ENCODE assay signal across 19 cellular contexts in the genomic region with DNA sequence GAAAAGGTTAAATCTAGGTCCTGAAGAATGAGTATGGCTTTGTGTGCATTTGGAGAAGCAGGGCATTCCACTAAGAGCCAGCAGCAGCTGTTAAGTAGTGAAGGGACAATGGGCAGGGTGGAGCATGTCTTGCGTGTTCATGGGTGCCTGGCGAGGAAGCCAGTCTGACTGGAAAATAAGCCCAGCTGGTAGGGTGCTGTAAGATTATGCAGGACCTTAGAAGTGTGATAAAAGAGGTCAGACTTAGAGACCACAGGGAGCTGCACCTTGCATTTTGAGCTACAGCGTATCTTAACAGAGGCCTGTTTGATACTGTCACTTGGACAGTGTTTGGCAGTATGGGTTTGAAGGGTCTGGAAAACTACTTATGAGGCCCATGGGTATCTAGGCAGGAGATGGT.
DNase-seq lines count a peak whose midpoint lies in the region; ATAC-seq, FAIRE-seq and TF ChIP-seq lines count a peak whose summit lies in the region.
"Had no signal": no experiment of that assay in that cellular context is flagged by ENCODE, and none has a peak within 500 bp of the region (broad histone marks: within the 10 kb centered on the region; RNA-seq: fewer than 3 reads in every experiment).

No MANE protein-coding gene starts in this region.

- intact Hi-C loops in IMR-90 (cut with micrococcal nuclease): no loop called here

- H2BK15ac ChIP-seq in IMR-90 (ENCODE audit: low read depth, low read length): no peak overlapping the region
- H2BK15ac ChIP-seq in mesenchymal stem cell (ENCODE audit: low read depth, poor library complexity, severe bottlenecking): no peak overlapping the region

- 0 out of 2 replicates have a peak overlapping the region, but pooled peaks have one; percentile 62 for H4K5ac ChIP-seq in IMR-90 (ENCODE audit: low read depth, low read length)

- H3K9ac ChIP-seq in IMR-90 (ENCODE audit: low read depth, low read length) (no peak overlapping the region), mesenchymal stem cell (ENCODE audit: low read length) (no peak overlapping the region)

- no peak overlapping the region for H2AK9ac ChIP-seq in IMR-90 (replicated peaks; ENCODE audit: low read depth, low read length, poor library complexity)

- no peak overlapping the region for H3K14ac ChIP-seq in IMR-90 (replicated peaks; ENCODE audit: low read depth, low read length)
- H3K14ac ChIP-seq in mesenchymal stem cell (ENCODE audit: low read length in 2 of 2): no peak overlapping the region

- H3K27ac ChIP-seq in IMR-90 (ENCODE audit: insufficient read depth, low read length): no peak overlapping the region
- H3K27ac ChIP-seq in mesenchymal stem cell (ENCODE audit: low read length, poor library complexity, severe bottlenecking): no peak overlapping the region
- peak overlapping the region; percentile 55 for H3K27ac ChIP-seq in suprapubic skin
- H3K27ac ChIP-seq: thoracic aorta, WERI-Rb-1 had no signal

- H4K91ac ChIP-seq in IMR-90 (ENCODE audit: insufficient read depth, low read depth, low read length) (no peak overlapping the region), mesenchymal stem cell (ENCODE audit: low read length) (no peak overlapping the region)

- TF ChIP-seq CTCF in IMR-90 (conservative IDR thresholded peaks at IDR 0.05; ENCODE audit: low read depth, low read length): no peak
- no peak for TF ChIP-seq CTCF in bronchial epithelial cell (IDR thresholded peaks at IDR 0.05; ENCODE audit: insufficient read depth, low read length, severe bottlenecking)
- TF ChIP-seq CTCF in suprapubic skin (IDR thresholded peaks at IDR 0.05): no peak

- dilution Hi-C loops in IMR-90 (cut with HindIII; ENCODE audit: low sequenced_read_pairs, unreplicated experiment): no loop called here

- TF ChIP-seq POLR2A in IMR-90 (IDR thresholded peaks at IDR 0.05; ENCODE audit: low read depth, low read length) (no peak), suprapubic skin (IDR thresholded peaks at IDR 0.05) (no peak)

- TF ChIP-seq EP300 in suprapubic skin (IDR thresholded peaks at IDR 0.05): no peak

- no peak for TF ChIP-seq RAD21 in IMR-90 (IDR thresholded peaks at IDR 0.05; ENCODE audit: low read length)

- H3K56ac ChIP-seq in IMR-90 (ENCODE audit: extremely low read depth, insufficient read depth, low read length): no peak overlapping the region

- 100% methylated on average over 2 of the region's 3 CpGs; no CpG with 5 or more reads in 1 of the 2 experiments for WGBS in IMR-90 (ENCODE audit: extremely low coverage in 2 of 2, insufficient read length in 1 of 2), 2 experiments
- WGBS in mesenchymal stem cell: 98% methylated on average over 3 of the region's 3 CpGs
- WGBS in suprapubic skin: 76% methylated on average over 3 of the region's 3 CpGs

- FAIRE-seq in bronchial epithelial cell (lab: Jason Lieb, UNC): no peak

- 0 out of 2 replicates have a peak overlapping the region, but pooled peaks have one; percentile 51 for H3K18ac ChIP-seq in IMR-90 (ENCODE audit: low read depth, low read length)
- H3K18ac ChIP-seq in mesenchymal stem cell (ENCODE audit: low read depth in 1 of 2, low read length in 2 of 2): peak overlapping the region; percentile 30 to 50

- H3K4me2 ChIP-seq in IMR-90 (ENCODE audit: low read depth, low read length) (no peak overlapping the region), mesenchymal stem cell (ENCODE audit: low read length, poor library complexity, severe bottlenecking) (no peak overlapping the region)

- H4K8ac ChIP-seq in IMR-90 (ENCODE audit: low read depth in 2 of 2, low read length in 2 of 2) (0 out of 4 replicates have a peak overlapping the region, but pooled peaks of 1 of the 2 experiments have one; percentile 30), mesenchymal stem cell (ENCODE audit: low read length) (peak overlapping the region; percentile 42)

- POLR2A ChIA-PET in IMR-90 (lab: Charles Lee; ENCODE audit: unreplicated experiment): no interaction called here

- CTCF ChIA-PET in IMR-90 (lab: Yijun Ruan, JAX): interaction anchor here (0.9 kb wide), 1 partner anchor 22 kb away, joined by 3 read pairs; no protein-coding TSS in a partner anchor

- no peak for DNase-seq in IMR-90
- DNase-seq in bronchial epithelial cell (ENCODE audit: low read depth): peak; percentile 61
- DNase-seq in mesenchymal stem cell: no peak
- no peak for DNase-seq in suprapubic skin (ENCODE audit: low spot score in 2 of 2)
- no peak for DNase-seq in activated naive CD4-positive, alpha-beta T cell (lab: John Stamatoyannopoulos, UW)
- DNase-seq in DMS79 treated with DMSO at 0.1 percent for 48 hours (lab: John Stamatoyannopoulos, UW): no peak
- DNase-seq: activated CD4-positive, alpha-beta T cell treated with anti-CD3 and anti-CD28 coated beads, Interleukin-2, amount 10 ng/mL, durations not matched to agents 24 days and 14 days; AML-193; H7; naive B cell; NCI-H1694 treated with DMSO at 0.1 percent for 48 hours; nucleus accumbens; retina; RPMI8226; stimulated activated CD4-positive, alpha-beta T cell treated with anti-CD3 and anti-CD28 coated beads, Interleukin-4, amount 100 ng/mL, for 1 hour; stimulated activated naive CD4-positive, alpha-beta T cell; WERI-Rb-1 had no signal

- H2BK5ac ChIP-seq in IMR-90 (ENCODE audit: low read depth, low read length, poor library complexity, severe bottlenecking) (no peak overlapping the region), mesenchymal stem cell (ENCODE audit: low read depth, low read length, poor library complexity, severe bottlenecking) (no peak overlapping the region)

- H2AK5ac ChIP-seq in IMR-90 (ENCODE audit: low read depth, low read length) (no peak overlapping the region; the same call in 1 of the 2 replicates), mesenchymal stem cell (ENCODE audit: low read length, severe bottlenecking) (no peak overlapping the region)

- no peaks in the 10 kb centered on the region for H4K20me1 ChIP-seq in IMR-90 (ENCODE audit: insufficient read depth, low read length)

- ATAC-seq in IMR-90 (ENCODE audit: low read depth): 0 out of 2 replicates have a peak, but pooled peaks have one; percentile 13
- no peak for ATAC-seq in HG03095 (IDR thresholded peaks at IDR 0.05; ENCODE audit: unreplicated experiment)

- H3K4me1 ChIP-seq in IMR-90 (ENCODE audit: control insufficient read depth, insufficient read depth, low read length): peaks cover 13% of the 10 kb centered on the region
- no peaks in the 10 kb centered on the region for H3K4me1 ChIP-seq in mesenchymal stem cell (ENCODE audit: control insufficient read depth, insufficient read depth, low read depth, low read length)
- peaks cover 22% of the 10 kb centered on the region for H3K4me1 ChIP-seq in suprapubic skin

- H3K4me3 ChIP-seq in IMR-90 (ENCODE audit: insufficient read depth, low read depth, low read length): no peak overlapping the region
- no peak overlapping the region for H3K4me3 ChIP-seq in bronchial epithelial cell (ENCODE audit: low read depth, low read length)
- no peak overlapping the region for H3K4me3 ChIP-seq in mesenchymal stem cell (ENCODE audit: insufficient read depth in 1 of 2, low read depth in 1 of 2, low read length in 2 of 2)
- H3K4me3 ChIP-seq in suprapubic skin: no peak overlapping the region
- H3K4me3 ChIP-seq: thoracic aorta had no signal

- H3K79me1 ChIP-seq in IMR-90 (ENCODE audit: low read depth in 1 of 2, low read length in 2 of 2): no peaks in the 10 kb centered on the region
- H3K79me1 ChIP-seq in mesenchymal stem cell (replicated peaks; ENCODE audit: low read length, poor library complexity, severe bottlenecking): no peaks in the 10 kb centered on the region

- H3K23ac ChIP-seq in IMR-90 (ENCODE audit: low read depth, low read length) (no peak overlapping the region), mesenchymal stem cell (ENCODE audit: low read length in 2 of 2) (no peak overlapping the region)

- H3K4ac ChIP-seq in IMR-90 (ENCODE audit: low read depth, low read length) (no peak overlapping the region), mesenchymal stem cell (ENCODE audit: low read depth in 1 of 2, low read length in 2 of 2) (peak overlapping the region in 1 of 2 experiments; percentile 39)

- no peak overlapping the region for H2BK20ac ChIP-seq in IMR-90 (ENCODE audit: low read depth, low read length)

- no peaks in the 10 kb centered on the region for H3K27me3 ChIP-seq in IMR-90 (ENCODE audit: control insufficient read depth, insufficient read depth, low read length)
- no peaks in the 10 kb centered on the region for H3K27me3 ChIP-seq in bronchial epithelial cell (ENCODE audit: control insufficient read depth, insufficient read depth, low read length)
- H3K27me3 ChIP-seq in mesenchymal stem cell (ENCODE audit: control insufficient read depth in 1 of 2, insufficient read depth in 1 of 2, low read length in 2 of 2): no peaks in the 10 kb centered on the region
- no peaks in the 10 kb centered on the region for H3K27me3 ChIP-seq in suprapubic skin

- peak overlapping the region in 1 of 2 experiments; percentile 45 for H2BK12ac ChIP-seq in mesenchymal stem cell (ENCODE audit: low read length in 2 of 2)

- no peak overlapping the region for H2AFZ ChIP-seq in IMR-90 (replicated peaks; ENCODE audit: low read length, poor library complexity)
- H2AFZ ChIP-seq in mesenchymal stem cell (ENCODE audit: low read depth, low read length): no peak overlapping the region

- no TSS peak for BruUV-seq in IMR-90 (replicated peaks; lab: Mats Ljungman, UMichigan)

- H3K36me3 ChIP-seq in IMR-90 (ENCODE audit: control insufficient read depth, insufficient read depth, low read length) (no peaks in the 10 kb centered on the region), bronchial epithelial cell (ENCODE audit: control insufficient read depth, insufficient read depth, low read length) (no peaks in the 10 kb centered on the region), mesenchymal stem cell (ENCODE audit: control insufficient read depth in 1 of 2, insufficient read depth in 2 of 2, low read depth in 1 of 2, low read length in 2 of 2) (no peaks in the 10 kb centered on the region), suprapubic skin (no peaks in the 10 kb centered on the region)
- H3K36me3 ChIP-seq: thoracic aorta, WERI-Rb-1 had no signal

- in situ Hi-C loops in IMR-90 (cut with MboI; ENCODE audit: low sequenced_read_pairs): no loop called here

- no peaks in the 10 kb centered on the region for H3K9me3 ChIP-seq in IMR-90 (ENCODE audit: control insufficient read depth, insufficient read depth, low read length)
- H3K9me3 ChIP-seq in mesenchymal stem cell (ENCODE audit: control insufficient read depth, low read length): no peaks in the 10 kb centered on the region
- peaks cover 2% of the 10 kb centered on the region for H3K9me3 ChIP-seq in suprapubic skin
- H3K9me3 ChIP-seq: thoracic aorta had no signal

- peaks cover 5% of the 10 kb centered on the region; the same call in 1 of the 2 replicates for H3K9me1 ChIP-seq in IMR-90 (ENCODE audit: insufficient read depth, low read length)

- H2BK120ac ChIP-seq in IMR-90 (ENCODE audit: low read depth, low read length) (no peak overlapping the region), mesenchymal stem cell (ENCODE audit: low read depth, low read length) (no peak overlapping the region)

TF ChIP-seq in IMR-90, 13 proteins besides CTCF, POLR2A, EP300 and RAD21 (continues in another document):
- no peak for TF ChIP-seq RFX5 (IDR thresholded peaks at IDR 0.05; ENCODE audit: low read depth, low read length)
- no peak for TF ChIP-seq SMC3 (IDR thresholded peaks at IDR 0.05; ENCODE audit: low read depth, low read length)
- TF ChIP-seq MXI1 (IDR thresholded peaks at IDR 0.05; ENCODE audit: borderline replicate concordance, low read depth, low read length): no peak
- no peak for TF ChIP-seq BHLHE40 (IDR thresholded peaks at IDR 0.05; ENCODE audit: low read depth, low read length)
